ENCODE assay signal across 23 cellular contexts in genomic region chr5:85140471-85140870, GRCh38.
DNase-seq lines count a peak whose midpoint lies in the region; ATAC-seq, FAIRE-seq and TF ChIP-seq lines count a peak whose summit lies in the region.
"Had no signal": no experiment of that assay in that cellular context is flagged by ENCODE, and none has a peak within 500 bp of the region (broad histone marks: within the 10 kb centered on the region; RNA-seq: fewer than 3 reads in every experiment).

No MANE protein-coding gene starts in this region.

- no peak overlapping the region for H3K9ac ChIP-seq in HepG2 (ENCODE audit: insufficient read depth, low read depth, low read length)
- H3K9ac ChIP-seq in trophoblast cell (ENCODE audit: low read length) = no peak overlapping the region
- H3K9ac ChIP-seq: BLaER1 had no signal

- no peak overlapping the region for H3K27ac ChIP-seq in HepG2 (ENCODE audit: extremely low read length, insufficient read depth, low read length)
- H3K27ac ChIP-seq in right lobe of liver = no peak overlapping the region
- no peak overlapping the region for H3K27ac ChIP-seq in trophoblast cell (ENCODE audit: low read depth, low read length)
- H3K27ac ChIP-seq: 22Rv1, A549, BLaER1, C4-2B had no signal

- intact Hi-C loops in HepG2 (cut with micrococcal nuclease; ENCODE audit: unreplicated experiment) = no loop called here
- intact Hi-C loops in right lobe of liver (cut with DNase I) = no loop called here

- H2AK5ac ChIP-seq in trophoblast cell (ENCODE audit: low read length) = no peak overlapping the region

- FAIRE-seq in HepG2 (lab: Jason Lieb, UNC) = no peak
- FAIRE-seq in bronchial epithelial cell (lab: Jason Lieb, UNC) = no peak
- FAIRE-seq: A549, G401.6, GM19239, H54 had no signal

- no peak overlapping the region for H2BK12ac ChIP-seq in trophoblast cell (ENCODE audit: low read length)

- no peak overlapping the region for H4K12ac ChIP-seq in trophoblast cell (ENCODE audit: low read depth, low read length)

- TF ChIP-seq POLR2A in HepG2 (IDR thresholded peaks at IDR 0.05; ENCODE audit: insufficient read depth in 1 of 2, low read depth in 2 of 2, low read length in 2 of 2) (no peak), right lobe of liver (IDR thresholded peaks at IDR 0.05) (no peak)

- no peaks in the 10 kb centered on the region for H3K79me1 ChIP-seq in trophoblast cell (ENCODE audit: low read length)

- no peaks in the 10 kb centered on the region for H4K20me1 ChIP-seq in HepG2 (ENCODE audit: insufficient read depth, low read length)
- H4K20me1 ChIP-seq: BLaER1 had no signal

- H3K14ac ChIP-seq in trophoblast cell (ENCODE audit: low read length) = no peak overlapping the region

- ATAC-seq in HepG2 (no peak), right lobe of liver (no peak)
- ATAC-seq: A549; CD8-positive, alpha-beta T cell had no signal

- no TSS peak for BruUV-seq in HepG2 (replicated peaks; lab: Mats Ljungman, UMichigan)

- no peak for DNase-seq in HepG2 (ENCODE audit: low spot score)
- DNase-seq in right lobe of liver = no peak
- DNase-seq in bronchial epithelial cell (ENCODE audit: low read depth) = peak; percentile 1
- DNase-seq in fibroblast of peridontal ligament (ENCODE audit: extremely low read depth) = peak; percentile 1
- peak; percentile 7 to 54 for DNase-seq in trophoblast cell
- no peak for DNase-seq in 8988T
- DNase-seq in NOMO-1 (lab: John Stamatoyannopoulos, UW; ENCODE audit: unreplicated experiment in 2 of 2) = no peak
- no peak for DNase-seq in NK-92 (lab: John Stamatoyannopoulos, UW; ENCODE audit: unreplicated experiment)
- DNase-seq: Caco-2; CD4-positive, CD25-positive, alpha-beta regulatory T cell; CD8-positive, alpha-beta T cell; DMS153; DND-41; GOT3; HFFc6 had no signal

- no peak overlapping the region for H3K4ac ChIP-seq in trophoblast cell (ENCODE audit: low read depth, low read length)

- H3K4me1 ChIP-seq in HepG2 (ENCODE audit: insufficient read depth, low read length) (no peaks in the 10 kb centered on the region), right lobe of liver (no peaks in the 10 kb centered on the region), trophoblast cell (ENCODE audit: control insufficient read depth in 1 of 2, insufficient read depth in 2 of 2, low read length in 2 of 2) (no peaks in the 10 kb centered on the region)
- H3K4me1 ChIP-seq: A549, BLaER1, Caco-2, HAP-1 had no signal

- H2AFZ ChIP-seq in HepG2 (ENCODE audit: low read length) (no peak overlapping the region), trophoblast cell (ENCODE audit: insufficient read depth, low read length, poor library complexity) (no peak overlapping the region)

- H3K9me3 ChIP-seq in HepG2 (ENCODE audit: low read length) = no peaks in the 10 kb centered on the region
- H3K9me3 ChIP-seq in right lobe of liver = no peaks in the 10 kb centered on the region
- H3K9me3 ChIP-seq in trophoblast cell (ENCODE audit: insufficient read depth, low read depth, low read length) = no peaks in the 10 kb centered on the region
- H3K9me3 ChIP-seq: A549, BLaER1, Caco-2, HAP-1 had no signal

- H3K4me3 ChIP-seq in HepG2 (replicated peaks in 1 of 3; ENCODE audit: insufficient read depth in 1 of 3, low read depth in 2 of 3, low read length in 3 of 3) = no peak overlapping the region
- no peak overlapping the region for H3K4me3 ChIP-seq in right lobe of liver
- H3K4me3 ChIP-seq in bronchial epithelial cell (ENCODE audit: low read depth, low read length) = no peak overlapping the region
- H3K4me3 ChIP-seq in trophoblast cell (ENCODE audit: low read depth, low read length) = no peak overlapping the region
- H3K4me3 ChIP-seq: A549, BLaER1, HAP-1 had no signal

- H3K4me2 ChIP-seq in HepG2 (ENCODE audit: low read depth, low read length) (no peak overlapping the region), trophoblast cell (ENCODE audit: low read length) (no peak overlapping the region)
- H3K4me2 ChIP-seq: A549, BLaER1 had no signal

- POLR2A ChIA-PET in HepG2 (lab: Yijun Ruan, JAX) = no interaction called here

- H4K8ac ChIP-seq in trophoblast cell (ENCODE audit: low read depth, low read length) = no peak overlapping the region

- H2BK5ac ChIP-seq in trophoblast cell (ENCODE audit: low read depth, low read length, poor library complexity) = no peak overlapping the region

- H4K91ac ChIP-seq in trophoblast cell (ENCODE audit: low read depth, low read length) = no peak overlapping the region

- no peak overlapping the region for H2BK120ac ChIP-seq in trophoblast cell (ENCODE audit: insufficient read depth, low read length, poor library complexity)

- TF ChIP-seq EP300 in HepG2 (IDR thresholded peaks at IDR 0.05; ENCODE audit: low read depth in 2 of 2, low read length in 2 of 2) (no peak), HepG2 (CRISPR knock-in tag; IDR thresholded peaks at IDR 0.05; ENCODE audit: borderline replicate concordance) (no peak)

- TF ChIP-seq RAD21 in HepG2 (CRISPR knock-in tag; IDR thresholded peaks at IDR 0.05) = no peak

- no peak overlapping the region for H3K18ac ChIP-seq in trophoblast cell (ENCODE audit: low read length)

- no peaks in the 10 kb centered on the region for H3K79me2 ChIP-seq in HepG2 (ENCODE audit: insufficient read depth, low read length)
- no peaks in the 10 kb centered on the region for H3K79me2 ChIP-seq in trophoblast cell (ENCODE audit: control insufficient read depth, insufficient read depth, low read length, poor library complexity)

- H3K23ac ChIP-seq in trophoblast cell (ENCODE audit: low read length) = no peak overlapping the region

- CTCF ChIA-PET in HepG2 (lab: Yijun Ruan, JAX; ENCODE audit: low intra/inter-chr PET ratio, low total read pairs) = no interaction called here

- TF ChIP-seq CTCF in HepG2 (CRISPR knock-in tag; IDR thresholded peaks at IDR 0.05) (no peak), right lobe of liver (IDR thresholded peaks at IDR 0.05) (no peak), bronchial epithelial cell (IDR thresholded peaks at IDR 0.05; ENCODE audit: insufficient read depth, low read length, severe bottlenecking) (no peak)

- H3K27me3 ChIP-seq in HepG2 (ENCODE audit: control insufficient read depth in 1 of 2, insufficient read depth in 2 of 2, low read length in 2 of 2) (no peaks in the 10 kb centered on the region), right lobe of liver (no peaks in the 10 kb centered on the region), bronchial epithelial cell (ENCODE audit: control insufficient read depth, insufficient read depth, low read length) (no peaks in the 10 kb centered on the region), trophoblast cell (ENCODE audit: insufficient read depth, low read length) (no peaks in the 10 kb centered on the region)
- H3K27me3 ChIP-seq: BLaER1 had no signal

- H3K36me3 ChIP-seq in HepG2 (replicated peaks in 1 of 2; ENCODE audit: control insufficient read depth in 1 of 2, insufficient read depth in 2 of 2, low read length in 2 of 2) (no peaks in the 10 kb centered on the region), right lobe of liver (no peaks in the 10 kb centered on the region), bronchial epithelial cell (ENCODE audit: control insufficient read depth, insufficient read depth, low read length) (no peaks in the 10 kb centered on the region), trophoblast cell (ENCODE audit: control insufficient read depth in 1 of 2, insufficient read depth in 2 of 2, low read length in 2 of 2) (no peaks in the 10 kb centered on the region)
- H3K36me3 ChIP-seq: BLaER1, HAP-1 had no signal

- in situ Hi-C loops in HepG2 (cut with HindIII; ENCODE audit: extremely low pct_ligation_motif_present, low pct_unique_long_range_greater_than_20kb) = no loop called here

TF ChIP-seq in HepG2, 621 proteins besides CTCF, POLR2A, EP300 and RAD21:
- no peak for TF ChIP-seq RNF219 (CRISPR knock-in tag; IDR thresholded peaks at IDR 0.05)
- TF ChIP-seq CEBPB (IDR thresholded peaks at IDR 0.05; ENCODE audit: borderline replicate concordance, low read depth, low read length) = peak; percentile 9; the same call in 1 of the 2 replicates

Comparison
In these comparisons a context has a peak if more than half of its experiments do, and no peak if none do; other contexts are left out.
1. DNase-seq: peak in bronchial epithelial cell (single experiment), fibroblast of peridontal ligament (single experiment) and trophoblast cell (2 of 2); none in HepG2 (single experiment), right lobe of liver (0 of 3), 8988T (single experiment), NOMO-1 (0 of 2) and NK-92 (single experiment).